In genomic region chr3:51980253-51980652, GRCh38 we compare ENCODE assay signal across 38 cellular contexts.
"Had no signal": no experiment of that assay in that cellular context is flagged by ENCODE, and none has a peak within 500 bp of the region (broad histone marks: within the 10 kb centered on the region; RNA-seq: fewer than 3 reads in every experiment).

No MANE protein-coding gene starts in this region.

- H3K9me3 ChIP-seq: adrenal gland, ascending aorta, breast epithelium, colonic mucosa, gastrocnemius medialis, heart left ventricle had no signal

- DNase-seq: activated CD4-positive, alpha-beta memory T cell treated with anti-CD3 and anti-CD28 coated beads for 36 hours; activated CD4-positive, alpha-beta T cell treated with anti-CD3 and anti-CD28 coated beads for 36 hours; activated CD4-positive, alpha-beta T cell treated with anti-CD3 and anti-CD28 coated beads, Interleukin-2, amount 10 ng/mL, durations not matched to agents 24 days and 14 days; activated CD4-positive, CD25-positive, alpha-beta regulatory T cell; activated CD4-positive, CD25-positive, alpha-beta regulatory T cell treated with anti-CD3 and anti-CD28 coated beads, Interleukin-2, amount 50 U/mL, for 72 hours; activated CD8-positive, alpha-beta memory T cell treated with anti-CD3 and anti-CD28 coated beads, Interleukin-2, amount 10 ng/mL, durations not matched to agents 7 days and 5 days; activated CD8-positive, alpha-beta memory T cell treated with anti-CD3 and anti-CD28 coated beads, Interleukin-2, amount 50 U/mL, for 4 hours; activated CD8-positive, alpha-beta T cell treated with anti-CD3 and anti-CD28 coated beads, Interleukin-2, amount 10 ng/mL, durations not matched to agents 7 days and 5 days; activated effector memory CD4-positive, alpha-beta T cell treated with anti-CD3 and anti-CD28 coated beads, Interleukin-2, amount 50 U/mL, for 16 hours; activated naive CD4-positive, alpha-beta T cell treated with anti-CD3 and anti-CD28 coated beads for 36 hours; activated naive CD8-positive, alpha-beta T cell treated with anti-CD3 and anti-CD28 coated beads for 36 hours; activated naive CD8-positive, alpha-beta T cell treated with anti-CD3 and anti-CD28 coated beads, Interleukin-2, amount 50 U/mL, for 24 hours; activated T-cell treated with anti-CD3 and anti-CD28 coated beads, Interleukin-2, amount 50 U/mL, for 1 hour; activated T-cell treated with anti-CD3 and anti-CD28 coated beads, Interleukin-2, amount 50 U/mL, for 48 hours; adrenal gland; amygdala; central memory CD4-positive, alpha-beta T cell; cerebellar nuclear complex; colonic mucosa; dorsolateral prefrontal cortex; effector memory CD4-positive, alpha-beta T cell; endodermal cell; foreskin keratinocyte; gastrocnemius medialis; glutamatergic neuron; heart left ventricle; T-helper 1 cell; T-helper 17 cell; T1000 had no signal

- H3K36me3 Mint-ChIP-seq: activated CD4-positive, alpha-beta memory T cell treated with anti-CD3 and anti-CD28 coated beads for 36 hours; activated naive CD4-positive, alpha-beta T cell treated with anti-CD3 and anti-CD28 coated beads, Interleukin-2, amount 50 U/mL, for 24 hours; activated naive CD8-positive, alpha-beta T cell treated with anti-CD3 and anti-CD28 coated beads for 36 hours; brain had no signal

- H3K4me3 Mint-ChIP-seq: activated CD4-positive, alpha-beta memory T cell treated with anti-CD3 and anti-CD28 coated beads for 36 hours; activated CD4-positive, alpha-beta T cell treated with anti-CD3 and anti-CD28 coated beads for 36 hours; activated CD4-positive, alpha-beta T cell treated with anti-CD3 and anti-CD28 coated beads, Interleukin-2, amount 10 ng/mL, durations not matched to agents 24 days and 14 days; activated CD8-positive, alpha-beta memory T cell treated with anti-CD3 and anti-CD28 coated beads, Interleukin-2, amount 10 ng/mL, durations not matched to agents 7 days and 5 days; activated CD8-positive, alpha-beta T cell treated with anti-CD3 and anti-CD28 coated beads, Interleukin-2, amount 10 ng/mL, durations not matched to agents 7 days and 5 days; activated naive CD4-positive, alpha-beta T cell treated with anti-CD3 and anti-CD28 coated beads for 36 hours; activated naive CD4-positive, alpha-beta T cell treated with anti-CD3 and anti-CD28 coated beads, Interleukin-2, amount 50 U/mL, for 24 hours; activated naive CD8-positive, alpha-beta T cell treated with anti-CD3 and anti-CD28 coated beads for 36 hours; activated naive CD8-positive, alpha-beta T cell treated with anti-CD3 and anti-CD28 coated beads, Interleukin-2, amount 50 U/mL, for 24 hours; activated T-helper 1 cell treated with anti-CD3 and anti-CD28 coated beads, Interleukin-12 subunit alpha, Interleukin-12 subunit beta, Interleukin-2, Interleukin-4 antibody, amounts not matched to agents 30 ng/mL and 10 ng/mL and 1 ng/mL, durations not matched to agents 14 hours and 24 hours and 36 hours; endodermal cell; T-helper 17 cell; T-helper 2 cell treated with Interferon-gamma antibody and Interleukin-4, amounts not matched to agents 5 μg/mL and 100 μg/mL, for 36 hours had no signal

- H3K27me3 ChIP-seq: adrenal gland, ascending aorta, breast epithelium, cardiac muscle cell, colonic mucosa, dorsolateral prefrontal cortex, foreskin keratinocyte, gastrocnemius medialis, heart left ventricle had no signal

- H3K36me3 ChIP-seq: adrenal gland, ascending aorta, breast epithelium, cardiac muscle cell, colonic mucosa, gastrocnemius medialis had no signal

- H3K27me3 Mint-ChIP-seq: activated CD4-positive, alpha-beta memory T cell treated with anti-CD3 and anti-CD28 coated beads for 36 hours; activated CD4-positive, alpha-beta T cell treated with anti-CD3 and anti-CD28 coated beads for 36 hours; activated CD4-positive, alpha-beta T cell treated with anti-CD3 and anti-CD28 coated beads, Interleukin-2, amount 10 ng/mL, durations not matched to agents 24 days and 14 days; activated CD8-positive, alpha-beta memory T cell treated with anti-CD3 and anti-CD28 coated beads, Interleukin-2, amount 10 ng/mL, durations not matched to agents 7 days and 5 days; activated naive CD4-positive, alpha-beta T cell treated with anti-CD3 and anti-CD28 coated beads, Interleukin-2, amount 50 U/mL, for 24 hours; activated naive CD8-positive, alpha-beta T cell treated with anti-CD3 and anti-CD28 coated beads for 36 hours; activated naive CD8-positive, alpha-beta T cell treated with anti-CD3 and anti-CD28 coated beads, Interleukin-2, amount 50 U/mL, for 24 hours; T-helper 17 cell had no signal

- H3K27ac Mint-ChIP-seq: activated CD4-positive, alpha-beta memory T cell treated with anti-CD3 and anti-CD28 coated beads for 36 hours; activated CD4-positive, alpha-beta T cell treated with anti-CD3 and anti-CD28 coated beads for 36 hours; activated CD8-positive, alpha-beta memory T cell treated with anti-CD3 and anti-CD28 coated beads, Interleukin-2, amount 10 ng/mL, durations not matched to agents 7 days and 5 days; activated naive CD4-positive, alpha-beta T cell treated with anti-CD3 and anti-CD28 coated beads for 36 hours; activated naive CD4-positive, alpha-beta T cell treated with anti-CD3 and anti-CD28 coated beads, Interleukin-2, amount 50 U/mL, for 24 hours; activated naive CD8-positive, alpha-beta T cell treated with anti-CD3 and anti-CD28 coated beads for 36 hours; activated naive CD8-positive, alpha-beta T cell treated with anti-CD3 and anti-CD28 coated beads, Interleukin-2, amount 50 U/mL, for 24 hours; activated T-helper 1 cell treated with anti-CD3 and anti-CD28 coated beads, Interleukin-12 subunit alpha, Interleukin-12 subunit beta, Interleukin-2, Interleukin-4 antibody, amounts not matched to agents 30 ng/mL and 10 ng/mL and 1 ng/mL, durations not matched to agents 14 hours and 24 hours and 36 hours; activated T-helper 2 cell treated with anti-CD3 and anti-CD28 coated beads, Interferon-gamma antibody, Interleukin-2, Interleukin-4, amounts not matched to agents 10 μg/mL and 5 μg/mL and 100 μg/mL, durations not matched to agents 14 hours and 24 hours and 36 hours; endodermal cell; T-helper 17 cell; T-helper 2 cell treated with Interferon-gamma antibody and Interleukin-4, amounts not matched to agents 5 μg/mL and 100 μg/mL, for 36 hours had no signal

- H3K9me3 Mint-ChIP-seq: activated CD4-positive, alpha-beta memory T cell treated with anti-CD3 and anti-CD28 coated beads for 36 hours; activated CD4-positive, alpha-beta T cell treated with anti-CD3 and anti-CD28 coated beads, Interleukin-2, amount 10 ng/mL, durations not matched to agents 24 days and 14 days; activated naive CD4-positive, alpha-beta T cell treated with anti-CD3 and anti-CD28 coated beads for 36 hours; activated naive CD4-positive, alpha-beta T cell treated with anti-CD3 and anti-CD28 coated beads, Interleukin-2, amount 50 U/mL, for 24 hours; activated naive CD8-positive, alpha-beta T cell treated with anti-CD3 and anti-CD28 coated beads for 36 hours; activated naive CD8-positive, alpha-beta T cell treated with anti-CD3 and anti-CD28 coated beads, Interleukin-2, amount 50 U/mL, for 24 hours; activated T-helper 1 cell treated with anti-CD3 and anti-CD28 coated beads, Interleukin-12 subunit alpha, Interleukin-12 subunit beta, Interleukin-2, Interleukin-4 antibody, amounts not matched to agents 30 ng/mL and 10 ng/mL and 1 ng/mL, durations not matched to agents 14 hours and 24 hours and 36 hours; activated T-helper 2 cell treated with anti-CD3 and anti-CD28 coated beads, Interferon-gamma antibody, Interleukin-2, Interleukin-4, amounts not matched to agents 10 μg/mL and 5 μg/mL and 100 μg/mL, durations not matched to agents 14 hours and 24 hours and 36 hours; brain; endodermal cell; T-helper 2 cell treated with Interferon-gamma antibody and Interleukin-4, amounts not matched to agents 5 μg/mL and 100 μg/mL, for 36 hours had no signal

- ATAC-seq: activated CD4-positive, alpha-beta T cell treated with anti-CD3 and anti-CD28 coated beads for 36 hours; activated CD8-positive, alpha-beta memory T cell treated with anti-CD3 and anti-CD28 coated beads, Interleukin-2, amount 10 ng/mL, durations not matched to agents 7 days and 5 days; activated CD8-positive, alpha-beta T cell treated with anti-CD3 and anti-CD28 coated beads, Interleukin-2, amount 10 ng/mL, durations not matched to agents 7 days and 5 days; activated naive CD8-positive, alpha-beta T cell treated with anti-CD3 and anti-CD28 coated beads, Interleukin-2, amount 50 U/mL, for 24 hours; esophagus mucosa; foreskin keratinocyte; gastrocnemius medialis; heart left ventricle; T-helper 17 cell had no signal

- H3K27ac ChIP-seq: cardiac muscle cell, colonic mucosa, foreskin keratinocyte, gastrocnemius medialis, heart left ventricle had no signal

- H3K4me3 ChIP-seq: adrenal gland, ascending aorta, breast epithelium, cardiac muscle cell, colonic mucosa, dorsolateral prefrontal cortex, gastrocnemius medialis, heart left ventricle had no signal
